In genomic region chr17:29977836-29978235, GRCh38 we compare ENCODE assay signal across 20 cellular contexts. TPM values are rescaled to one million over a fixed set of nuclear protein-coding genes. Genes with fewer than 3 reads are reported as not detected.
DNase-seq lines count a peak whose midpoint lies in the region; ATAC-seq and TF ChIP-seq lines count a peak whose summit lies in the region.
"Had no signal": no experiment of that assay in that cellular context is flagged by ENCODE, and none has a peak within 500 bp of the region (broad histone marks: within the 10 kb centered on the region; RNA-seq: fewer than 3 reads in every experiment).

No MANE protein-coding gene starts in this region.

- H3K27ac ChIP-seq in osteoblast (ENCODE audit: low read depth, low read length): no peak overlapping the region
- H3K27ac ChIP-seq: thyroid gland had no signal

- H3K36me3 ChIP-seq in MG63 (no peaks in the 10 kb centered on the region), osteoblast (ENCODE audit: insufficient read depth, low read length) (no peaks in the 10 kb centered on the region)
- H3K36me3 ChIP-seq: thyroid gland had no signal

- TF ChIP-seq CTCF in choroid plexus epithelial cell (conservative IDR thresholded peaks at IDR 0.05; ENCODE audit: low read depth, low read length) (no peak), osteoblast (IDR thresholded peaks at IDR 0.05; ENCODE audit: extremely low read depth, low read depth, low read length) (no peak)

- no peak overlapping the region for H2AFZ ChIP-seq in osteoblast (ENCODE audit: low read length)

- no peaks in the 10 kb centered on the region for H3K79me2 ChIP-seq in osteoblast (ENCODE audit: insufficient read depth, low read length)

- ATAC-seq in HG03025 (IDR thresholded peaks at IDR 0.05; ENCODE audit: low FRiP score, unreplicated experiment) (no peak), GM19455 (IDR thresholded peaks at IDR 0.05; ENCODE audit: unreplicated experiment) (no peak)
- ATAC-seq: left lobe of liver had no signal

- DNase-seq in DMS 273 (lab: John Stamatoyannopoulos, UW; ENCODE audit: unreplicated experiment) (peak; percentile 80), MG63 (peak; percentile 65), choroid plexus epithelial cell (ENCODE audit: low read depth) (peak; percentile 63), osteoblast (ENCODE audit: insufficient read length, low spot score, missing footprints) (peak; percentile 75), kidney glomerular epithelial cell (lab: John Stamatoyannopoulos, UW) (no peak), cerebellar nuclear complex (lab: John Stamatoyannopoulos, UW) (no peak)
- DNase-seq: activated naive CD8-positive, alpha-beta T cell treated with anti-CD3 and anti-CD28 coated beads, Interleukin-2, amount 10 ng/mL, durations not matched to agents 7 days and 5 days; activated T-cell treated with anti-CD3 and anti-CD28 coated beads, Interleukin-2, amount 50 U/mL, for 1 hour; Caco-2; KBM-7; NCI-H2029; NK-92 treated with Interleukin-12 subunit alpha and Interleukin-12 subunit beta, amount 100 ng/mL, for 24 hours; retina; SHP77; stimulated activated CD4-positive, alpha-beta T cell treated with anti-CD3 and anti-CD28 coated beads, Interleukin-2, amount 100 ng/mL, for 24 hours; stimulated activated CD8-positive, alpha-beta memory T cell treated with anti-CD3 and anti-CD28 coated beads, Interleukin-4, amount 100 ng/mL, for 48 hours; thyroid gland had no signal

- no peaks in the 10 kb centered on the region for H3K27me3 ChIP-seq in MG63
- H3K27me3 ChIP-seq in osteoblast (ENCODE audit: insufficient read depth, low read length): peaks cover 16% of the 10 kb centered on the region
- H3K27me3 ChIP-seq: thyroid gland had no signal

- H3K9me3 ChIP-seq in MG63 (no peaks in the 10 kb centered on the region), osteoblast (ENCODE audit: low read depth, low read length) (no peaks in the 10 kb centered on the region)
- H3K9me3 ChIP-seq: Caco-2, thyroid gland had no signal

- H3K4me2 ChIP-seq in osteoblast (ENCODE audit: insufficient read depth, low read length): no peak overlapping the region

- H3K4me3 ChIP-seq in MG63 (no peak overlapping the region), choroid plexus epithelial cell (ENCODE audit: low read depth, low read length) (no peak overlapping the region), osteoblast (ENCODE audit: insufficient read depth, low read length) (no peak overlapping the region)
- H3K4me3 ChIP-seq: thyroid gland had no signal

- no peaks in the 10 kb centered on the region for H3K4me1 ChIP-seq in osteoblast (ENCODE audit: insufficient read depth, low read length)
- H3K4me1 ChIP-seq: Caco-2, thyroid gland had no signal

- H4K20me1 ChIP-seq in osteoblast (ENCODE audit: insufficient read depth, low read length): no peaks in the 10 kb centered on the region

RNA-seq across cellular contexts. Expression of gene EFCAB5, which starts 36.4 kb away (rescaled TPM):
- not detected in 2 replicates for total RNA-seq in MG63 (2014; rRNA removed; shearing (Covaris generic); ENCODE audit: low replicate concordance)
- 0.29 and 0.36 TPM in 2 replicates for total RNA-seq in osteoblast
- total RNA-seq: left lobe of liver had no signal

RNA-seq across cellular contexts. Expression of gene SSH2, which starts 47.8 kb away (rescaled TPM):
- 2.8 and 9.0 TPM in 2 replicates for total RNA-seq in MG63 (2014; rRNA removed; shearing (Covaris generic); ENCODE audit: low replicate concordance)
- total RNA-seq in osteoblast: 13.0 and 14.4 TPM in 2 replicates

Comparison
In these comparisons a context has a peak if more than half of its experiments do, and no peak if none do; other contexts are left out.
1. DNase-seq: peak in DMS 273 (single experiment), MG63 (single experiment), choroid plexus epithelial cell (single experiment) and osteoblast (single experiment); none in kidney glomerular epithelial cell (single experiment) and cerebellar nuclear complex (0 of 2).